8 cellular contexts compared by ENCODE assay signal in the genomic region with DNA sequence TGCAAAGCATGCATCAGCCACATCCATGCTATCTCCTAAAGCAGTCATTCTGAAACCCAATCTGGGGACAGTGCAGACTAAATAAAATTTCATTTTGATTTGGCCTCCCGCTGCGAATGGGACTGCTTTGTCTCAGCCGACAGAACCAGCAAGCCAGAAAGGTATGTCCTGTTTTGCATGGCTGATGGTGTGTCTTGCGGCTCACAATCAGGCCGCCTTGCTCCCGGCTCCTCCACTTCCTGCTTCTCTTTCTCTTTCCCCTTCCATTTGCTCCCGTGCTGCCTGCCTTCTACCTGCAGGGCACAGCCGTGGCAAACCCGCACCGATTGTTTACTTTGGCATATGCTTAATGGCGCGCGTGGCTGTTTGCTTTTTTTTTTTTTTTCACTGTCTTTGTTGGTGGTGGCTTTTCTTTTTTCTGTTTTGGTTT.
DNase-seq lines count a peak whose midpoint lies in the region; ATAC-seq and TF ChIP-seq lines count a peak whose summit lies in the region.

No MANE protein-coding gene starts in this region.

- H3K9me3 Mint-ChIP-seq in Calu3 (ENCODE audit: low read depth, unreplicated experiment) = peaks cover 2% of the 10 kb centered on the region

- H3K4me3 Mint-ChIP-seq in Calu3 (ENCODE audit: low read depth, unreplicated experiment) = peak overlapping the region; percentile 50

- H3K27ac ChIP-seq in VCaP (peak overlapping the region; percentile 86), aorta (ENCODE audit: low read depth in 1 of 2, low read length in 2 of 2) (no peak overlapping the region)

- DNase-seq in Calu3 (peak; percentile 27), left lobe of liver (ENCODE audit: low spot score) (peak; percentile 69), NCI-H1694 treated with DMSO at 0.1 percent for 48 hours (lab: John Stamatoyannopoulos, UW) (no peak), NCI-H82 treated with DMSO at 0.1 percent for 48 hours (lab: John Stamatoyannopoulos, UW; ENCODE audit: unreplicated experiment) (no peak), aorta (no peak)

- 5 to 6% methylated on average over 13 of the region's 13 CpGs for WGBS in aorta, 2 donors

- no peak overlapping the region for H3K27ac Mint-ChIP-seq in Calu3 (ENCODE audit: unreplicated experiment)

- no TSS peak for BruUV-seq in Calu3 (replicated peaks; lab: Mats Ljungman, UMichigan)

- no peaks in the 10 kb centered on the region for H3K27me3 Mint-ChIP-seq in Calu3 (ENCODE audit: unreplicated experiment)

- ATAC-seq in GM19351 (IDR thresholded peaks at IDR 0.05; ENCODE audit: unreplicated experiment) = peak; percentile 88
- peak; percentile 61 for ATAC-seq in HG03457 (IDR thresholded peaks at IDR 0.05; ENCODE audit: unreplicated experiment)
- ATAC-seq in left lobe of liver = peak; percentile 98
- no peak for ATAC-seq in aorta (ENCODE audit: low FRiP score)

- H3K36me3 ChIP-seq in aorta (ENCODE audit: control insufficient read depth in 1 of 2, insufficient read depth in 2 of 2, low read length in 1 of 2) = no peaks in the 10 kb centered on the region

- H3K4me3 ChIP-seq in aorta (ENCODE audit: low read length in 2 of 2) = no peak overlapping the region

- peaks cover 7% of the 10 kb centered on the region for H3K4me1 Mint-ChIP-seq in Calu3 (ENCODE audit: low read depth, unreplicated experiment)

- H3K4me1 ChIP-seq in aorta (ENCODE audit: control insufficient read depth in 1 of 2, insufficient read depth in 2 of 2, low read length in 2 of 2) = no peaks in the 10 kb centered on the region

- TF ChIP-seq CTCF in Calu3 (IDR thresholded peaks at IDR 0.05; ENCODE audit: unreplicated experiment) (no peak), VCaP (conservative IDR thresholded peaks at IDR 0.05) (no peak)

- H3K27me3 ChIP-seq in aorta (ENCODE audit: control insufficient read depth in 1 of 2, insufficient read depth in 2 of 2, low read length in 1 of 2) = peaks cover 0 to 2% of the 10 kb centered on the region in 2 donors

- intact Hi-C loops in Calu3 (cut with micrococcal nuclease; ENCODE audit: unreplicated experiment) (no loop called here), aorta (cut with DNase I) (no loop called here)

- H3K36me3 Mint-ChIP-seq in Calu3 (ENCODE audit: insufficient read depth, unreplicated experiment) = no peaks in the 10 kb centered on the region

- CTCF ChIA-PET in Calu3 (lab: Charles Lee) = interaction anchor here (0.7 kb wide), 1 partner anchor 275 kb away, joined by 4 read pairs; no protein-coding TSS in a partner anchor

- no peaks in the 10 kb centered on the region for H3K9me3 ChIP-seq in aorta (ENCODE audit: control insufficient read depth, low read length)

Comparison
In these comparisons a context has a peak if more than half of its experiments do, and no peak if none do; other contexts are left out.
1. DNase-seq: peak in Calu3 (single experiment) and left lobe of liver (single experiment); none in NCI-H1694 treated with DMSO at 0.1 percent for 48 hours (single experiment), NCI-H82 treated with DMSO at 0.1 percent for 48 hours (single experiment) and aorta (0 of 2).